9 cellular contexts compared by ENCODE assay signal in the genomic region with DNA sequence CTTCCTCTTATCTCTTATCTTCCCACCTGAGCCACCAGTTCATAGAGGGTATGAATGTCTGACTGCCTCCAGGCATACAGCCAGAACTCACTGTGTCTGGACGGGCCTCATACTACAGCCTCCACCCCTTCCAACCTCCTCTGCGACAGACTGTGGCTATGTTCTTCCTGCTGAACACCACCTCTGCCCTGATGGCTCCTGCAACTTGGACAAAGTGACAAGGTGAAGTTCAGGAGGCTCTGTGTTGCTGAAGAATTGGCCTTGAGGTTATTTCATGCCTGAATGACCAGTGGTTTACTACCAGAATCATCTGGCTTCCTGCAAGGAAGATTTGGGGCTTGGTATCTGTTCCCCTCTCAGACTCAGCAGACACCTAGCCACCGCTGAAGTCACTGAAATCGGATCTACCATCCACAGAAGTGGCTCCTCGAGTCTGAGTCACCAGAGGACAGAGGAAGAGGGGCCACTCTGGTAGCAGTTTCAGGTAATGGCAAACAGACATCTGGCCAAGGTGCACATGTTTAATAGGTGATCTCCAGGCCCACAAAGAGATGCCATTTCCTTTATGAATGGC. TPM values are rescaled to one million over a fixed set of nuclear protein-coding genes. Genes with fewer than 3 reads are reported as not detected.
DNase-seq lines count a peak whose midpoint lies in the region; ATAC-seq and TF ChIP-seq lines count a peak whose summit lies in the region.
"Had no signal": no experiment of that assay in that cellular context is flagged by ENCODE, and none has a peak within 500 bp of the region (broad histone marks: within the 10 kb centered on the region; RNA-seq: fewer than 3 reads in every experiment).

No MANE protein-coding gene starts in this region.

- peaks cover 2% of the 10 kb centered on the region; the same call in 1 of the 2 replicates for H3K36me3 ChIP-seq in Panc1 (ENCODE audit: control insufficient read depth, insufficient read depth, low read length)

- no peak overlapping the region for H3K4me3 Mint-ChIP-seq in neural crest cell

- H3K27me3 Mint-ChIP-seq in neural crest cell (ENCODE audit: low read depth), result no peaks in the 10 kb centered on the region

- H3K27ac Mint-ChIP-seq in neural crest cell (ENCODE audit: unreplicated experiment), result peak overlapping the region; percentile 27

- H3K36me3 Mint-ChIP-seq in neural crest cell (ENCODE audit: low read depth), result peaks cover 2% of the 10 kb centered on the region

- DNase-seq in Panc1 (ENCODE audit: low read depth, low spot score) (no peak), neural crest cell (ENCODE audit: low read depth, low spot score) (no peak), NCI-H2227 (lab: John Stamatoyannopoulos, UW; ENCODE audit: unreplicated experiment) (no peak), KG1 (lab: John Stamatoyannopoulos, UW) (no peak), T-helper 9 cell (no peak), SIG-M5 treated with dmso at 0.1 percent for 504 hours (lab: John Stamatoyannopoulos, UW; ENCODE audit: unreplicated experiment) (no peak)
- DNase-seq: IMR-90 had no signal

- intact Hi-C loops in Panc1 (cut with micrococcal nuclease; ENCODE audit: unreplicated experiment), result no loop called here

- POLR2A ChIA-PET in Panc1 (lab: Charles Lee), result no interaction called here

- no peak overlapping the region for H3K4me3 ChIP-seq in Panc1 (ENCODE audit: low read depth in 2 of 2, low read length in 2 of 2)

- no peaks in the 10 kb centered on the region for H3K4me1 ChIP-seq in Panc1 (ENCODE audit: control insufficient read depth, insufficient read depth, low read length)

- H3K9me3 Mint-ChIP-seq in neural crest cell, result no peaks in the 10 kb centered on the region

- peaks cover 8% of the 10 kb centered on the region for H3K4me1 Mint-ChIP-seq in neural crest cell

- H3K27me3 ChIP-seq in Panc1 (ENCODE audit: control insufficient read depth, insufficient read depth, low read length), result no peaks in the 10 kb centered on the region

- TF ChIP-seq CTCF in Panc1 (IDR thresholded peaks at IDR 0.05) (no peak), neural crest cell (conservative IDR thresholded peaks at IDR 0.05) (no peak)

- ATAC-seq in GM18868 (IDR thresholded peaks at IDR 0.05; ENCODE audit: unreplicated experiment) (peak; percentile 72), HG02759 (IDR thresholded peaks at IDR 0.05; ENCODE audit: unreplicated experiment) (peak; percentile 73), Panc1 (0 out of 2 replicates have a peak, but pooled peaks have one; percentile 32)

- H3K27ac ChIP-seq in Panc1 (ENCODE audit: low read length), result no peak overlapping the region

- in situ Hi-C loops in Panc1 (cut with HindIII; ENCODE audit: low pct_unique_long_range_greater_than_20kb, low sequenced_read_pairs), result no loop called here

- H3K9me3 ChIP-seq in Panc1 (ENCODE audit: control insufficient read depth, insufficient read depth, low read depth, low read length), result no peaks in the 10 kb centered on the region

- no TSS peak for BruUV-seq in Panc1 (replicated peaks; lab: Mats Ljungman, UMichigan)

- CTCF ChIA-PET in Panc1 (lab: Charles Lee), result no interaction called here

RNA-seq across cellular contexts. Expression of gene ULK3, which starts 14.2 kb away (rescaled TPM):
- total RNA-seq in Panc1 (2021; ENCODE audit: unreplicated experiment) (73.3 TPM), neural crest cell (48.4 TPM in 2 replicates)
- polyA plus RNA-seq in Panc1 (2012; ENCODE audit: insufficient read length), result 55.5 TPM

RNA-seq across cellular contexts. Expression of gene SCAMP2, which starts 16.0 kb away (rescaled TPM):
- total RNA-seq in Panc1 (2021; ENCODE audit: unreplicated experiment), result 121 TPM
- 162 TPM for polyA plus RNA-seq in Panc1 (2012; ENCODE audit: insufficient read length)
- 40.4 and 42.0 TPM in 2 replicates for total RNA-seq in neural crest cell

RNA-seq across cellular contexts. Expression of gene CPLX3, which starts 30.7 kb away (rescaled TPM):
- total RNA-seq in Panc1 (2021; ENCODE audit: unreplicated experiment) (not detected), neural crest cell (not detected in 2 replicates)
- polyA plus RNA-seq in Panc1 (2012; ENCODE audit: insufficient read length), result not detected
- total RNA-seq: IMR-90 had no signal
- polyA plus RNA-seq: IMR-90 had no signal

RNA-seq across cellular contexts. Expression of gene MPI, which starts 32.7 kb away (rescaled TPM):
- total RNA-seq in Panc1 (2021; ENCODE audit: unreplicated experiment), result 45.8 TPM
- 80.7 TPM for polyA plus RNA-seq in Panc1 (2012; ENCODE audit: insufficient read length)
- 42.6 and 43.8 TPM in 2 replicates for total RNA-seq in neural crest cell

RNA-seq across cellular contexts. Expression of gene LMAN1L, which starts 44.5 kb away (rescaled TPM):
- total RNA-seq in Panc1 (2021; ENCODE audit: unreplicated experiment), result not detected
- polyA plus RNA-seq in Panc1 (2012; ENCODE audit: insufficient read length), result not detected
- not detected in 2 replicates for total RNA-seq in neural crest cell
- total RNA-seq: IMR-90 had no signal
- polyA plus RNA-seq: IMR-90 had no signal
